28 cellular contexts compared by ENCODE assay signal in the genomic region with DNA sequence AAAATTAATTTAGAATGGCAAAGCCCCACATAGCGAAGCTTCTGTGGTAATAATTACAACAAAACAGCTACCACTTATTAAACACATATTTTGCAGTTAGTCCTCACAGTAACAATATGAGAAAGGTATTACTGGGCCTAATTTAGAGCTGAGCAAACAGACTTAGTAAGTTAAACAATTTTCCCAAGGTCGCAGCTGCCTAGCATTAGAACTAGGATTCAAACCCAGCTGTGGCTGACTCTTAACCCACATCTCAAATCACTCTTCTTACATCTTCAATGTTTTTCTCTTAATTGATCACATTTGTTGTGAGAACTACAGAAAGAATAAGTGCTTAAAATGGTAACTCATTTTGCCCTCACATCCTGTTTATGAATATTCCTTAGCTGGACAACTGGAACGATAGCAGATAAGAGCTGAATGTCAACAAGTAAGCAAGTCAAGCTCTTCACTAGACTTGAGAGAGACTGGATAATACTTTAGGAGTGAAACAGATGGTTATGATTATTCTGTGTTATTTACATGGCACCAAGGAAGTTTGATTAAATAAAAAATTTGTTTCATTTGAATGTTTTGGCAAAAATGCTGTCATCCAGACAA.
"Had no signal": no experiment of that assay in that cellular context is flagged by ENCODE, and none has a peak within 500 bp of the region (broad histone marks: within the 10 kb centered on the region; RNA-seq: fewer than 3 reads in every experiment).

No MANE protein-coding gene starts in this region.

- H3K27ac Mint-ChIP-seq: activated CD4-positive, alpha-beta memory T cell treated with anti-CD3 and anti-CD28 coated beads, Interleukin-2, amount 10 ng/mL, durations not matched to agents 7 days and 5 days; activated CD4-positive, alpha-beta T cell treated with anti-CD3 and anti-CD28 coated beads for 36 hours; activated naive CD4-positive, alpha-beta T cell treated with anti-CD3 and anti-CD28 coated beads for 36 hours; activated naive CD8-positive, alpha-beta T cell; activated T-helper 17 cell treated with anti-CD3 and anti-CD28 coated beads, Interleukin-2, amount 50 U/mL, for 72 hours had no signal

- DNase-seq: activated CD4-positive, alpha-beta memory T cell treated with anti-CD3 and anti-CD28 coated beads, Interleukin-2, amount 10 ng/mL, durations not matched to agents 7 days and 5 days; activated CD4-positive, alpha-beta T cell treated with anti-CD3 and anti-CD28 coated beads for 36 hours; activated CD4-positive, alpha-beta T cell treated with anti-CD3 and anti-CD28 coated beads, Interleukin-2, amount 50 U/mL, for 1 hour; activated gamma-delta T cell; activated naive CD4-positive, alpha-beta T cell treated with anti-CD3 and anti-CD28 coated beads for 36 hours; activated T-cell treated with anti-CD3 and anti-CD28 coated beads for 4 hours; activated T-cell treated with anti-CD3 and anti-CD28 coated beads, Interleukin-2, amount 50 U/mL, for 48 hours; amygdala; brain microvascular endothelial cell; MG63; NCI-H1105 treated with DMSO at 0.1 percent for 48 hours; NCI-H1436 treated with DMSO at 0.1 percent for 48 hours; NCI-H1930; NCI-H2171; NCI-H2227 treated with DMSO at 0.1 percent for 48 hours; NCI-H446 treated with DMSO at 0.1 percent for 48 hours; NCI-H526 treated with DMSO at 0.1 percent for 48 hours; NCI-H82; Peyer's patch; Right ventricle myocardium superior; SJCRH30; SK-N-SH; T-helper 1 cell; WERI-Rb-1 had no signal

- H3K9me3 ChIP-seq: MG63, Peyer's patch, SJCRH30, SK-N-SH had no signal

- H3K4me1 ChIP-seq: SJCRH30 had no signal

- H3K4me1 Mint-ChIP-seq: activated CD4-positive, alpha-beta memory T cell treated with anti-CD3 and anti-CD28 coated beads, Interleukin-2, amount 10 ng/mL, durations not matched to agents 7 days and 5 days; activated CD4-positive, alpha-beta T cell treated with anti-CD3 and anti-CD28 coated beads for 36 hours; activated T-helper 17 cell treated with anti-CD3 and anti-CD28 coated beads, Interleukin-2, amount 50 U/mL, for 72 hours had no signal

- H3K27ac ChIP-seq: brain microvascular endothelial cell, cardiac muscle cell, Peyer's patch, RWPE1, SJCRH30, WERI-Rb-1 had no signal

- H3K9me3 Mint-ChIP-seq: activated CD4-positive, alpha-beta memory T cell treated with anti-CD3 and anti-CD28 coated beads, Interleukin-2, amount 10 ng/mL, durations not matched to agents 7 days and 5 days; activated naive CD4-positive, alpha-beta T cell treated with anti-CD3 and anti-CD28 coated beads for 36 hours; activated T-helper 17 cell treated with anti-CD3 and anti-CD28 coated beads, Interleukin-2, amount 50 U/mL, for 72 hours had no signal

- H3K4me3 Mint-ChIP-seq: activated CD4-positive, alpha-beta memory T cell treated with anti-CD3 and anti-CD28 coated beads, Interleukin-2, amount 10 ng/mL, durations not matched to agents 7 days and 5 days; activated CD4-positive, alpha-beta T cell treated with anti-CD3 and anti-CD28 coated beads for 36 hours; activated naive CD4-positive, alpha-beta T cell treated with anti-CD3 and anti-CD28 coated beads for 36 hours; activated naive CD8-positive, alpha-beta T cell; activated T-helper 17 cell treated with anti-CD3 and anti-CD28 coated beads, Interleukin-2, amount 50 U/mL, for 72 hours had no signal

- H3K9me2 ChIP-seq: SK-N-SH had no signal

- H3K4me3 ChIP-seq: cardiac muscle cell, MG63, Peyer's patch, SJCRH30 had no signal

- ATAC-seq: activated CD4-positive, alpha-beta T cell treated with anti-CD3 and anti-CD28 coated beads for 36 hours; activated T-helper 17 cell treated with anti-CD3 and anti-CD28 coated beads, Interleukin-2, amount 50 U/mL, for 72 hours had no signal

- H3K4me2 ChIP-seq: SK-N-SH had no signal

- H3K27me3 ChIP-seq: brain microvascular endothelial cell, MG63, Peyer's patch had no signal

- H3K36me3 Mint-ChIP-seq: activated naive CD8-positive, alpha-beta T cell had no signal

- H3K36me3 ChIP-seq: brain microvascular endothelial cell, cardiac muscle cell, MG63, Peyer's patch, SJCRH30, WERI-Rb-1 had no signal
